In the genomic region with DNA sequence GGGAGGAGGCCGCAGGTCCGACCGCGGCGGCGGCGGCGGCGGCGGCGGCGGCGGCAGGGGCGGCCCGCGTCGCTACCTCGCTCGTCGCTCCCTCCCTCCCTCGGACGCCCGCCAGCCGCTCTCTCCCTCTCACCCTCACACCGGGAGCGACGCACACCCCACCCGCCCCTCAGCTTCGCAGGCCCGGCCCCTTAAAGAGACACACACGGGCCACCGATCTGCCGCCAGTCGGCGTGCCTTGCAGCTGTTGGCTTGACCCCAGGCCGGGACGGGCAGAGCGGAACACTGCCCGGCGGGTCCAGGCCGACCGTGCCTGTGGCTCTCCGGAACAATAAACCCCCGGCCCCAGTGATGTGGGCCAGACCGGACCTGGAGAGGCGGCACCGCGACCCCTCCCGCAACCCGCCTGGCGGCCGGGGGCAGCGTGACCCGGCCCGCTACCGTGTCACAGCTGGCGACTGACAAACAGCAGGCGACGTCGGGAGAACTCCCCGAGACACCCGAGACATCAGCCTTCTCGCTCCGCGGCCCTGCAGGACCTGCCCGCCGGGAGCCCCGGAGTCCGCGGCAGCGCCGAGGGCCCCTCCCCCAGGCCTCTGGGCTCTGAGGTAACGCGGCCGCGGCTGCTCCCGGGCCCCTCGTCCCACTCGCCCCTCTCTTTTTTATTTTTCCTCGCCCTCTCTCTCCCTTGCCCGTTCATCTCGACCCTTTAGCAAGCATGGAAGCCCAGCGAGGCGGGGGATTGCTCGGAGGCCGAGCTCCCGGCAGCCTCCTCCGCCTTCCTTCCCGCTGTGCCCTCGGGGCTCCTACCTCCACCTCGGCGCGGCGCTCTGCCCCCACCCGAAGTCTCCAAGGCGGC, we compare ENCODE assay signal across 8 cellular contexts. TPM values are rescaled to one million over a fixed set of nuclear protein-coding genes. Genes with fewer than 3 reads are reported as not detected.
DNase-seq lines count a peak whose midpoint lies in the region; ATAC-seq and TF ChIP-seq lines count a peak whose summit lies in the region.

A gene with protein sequence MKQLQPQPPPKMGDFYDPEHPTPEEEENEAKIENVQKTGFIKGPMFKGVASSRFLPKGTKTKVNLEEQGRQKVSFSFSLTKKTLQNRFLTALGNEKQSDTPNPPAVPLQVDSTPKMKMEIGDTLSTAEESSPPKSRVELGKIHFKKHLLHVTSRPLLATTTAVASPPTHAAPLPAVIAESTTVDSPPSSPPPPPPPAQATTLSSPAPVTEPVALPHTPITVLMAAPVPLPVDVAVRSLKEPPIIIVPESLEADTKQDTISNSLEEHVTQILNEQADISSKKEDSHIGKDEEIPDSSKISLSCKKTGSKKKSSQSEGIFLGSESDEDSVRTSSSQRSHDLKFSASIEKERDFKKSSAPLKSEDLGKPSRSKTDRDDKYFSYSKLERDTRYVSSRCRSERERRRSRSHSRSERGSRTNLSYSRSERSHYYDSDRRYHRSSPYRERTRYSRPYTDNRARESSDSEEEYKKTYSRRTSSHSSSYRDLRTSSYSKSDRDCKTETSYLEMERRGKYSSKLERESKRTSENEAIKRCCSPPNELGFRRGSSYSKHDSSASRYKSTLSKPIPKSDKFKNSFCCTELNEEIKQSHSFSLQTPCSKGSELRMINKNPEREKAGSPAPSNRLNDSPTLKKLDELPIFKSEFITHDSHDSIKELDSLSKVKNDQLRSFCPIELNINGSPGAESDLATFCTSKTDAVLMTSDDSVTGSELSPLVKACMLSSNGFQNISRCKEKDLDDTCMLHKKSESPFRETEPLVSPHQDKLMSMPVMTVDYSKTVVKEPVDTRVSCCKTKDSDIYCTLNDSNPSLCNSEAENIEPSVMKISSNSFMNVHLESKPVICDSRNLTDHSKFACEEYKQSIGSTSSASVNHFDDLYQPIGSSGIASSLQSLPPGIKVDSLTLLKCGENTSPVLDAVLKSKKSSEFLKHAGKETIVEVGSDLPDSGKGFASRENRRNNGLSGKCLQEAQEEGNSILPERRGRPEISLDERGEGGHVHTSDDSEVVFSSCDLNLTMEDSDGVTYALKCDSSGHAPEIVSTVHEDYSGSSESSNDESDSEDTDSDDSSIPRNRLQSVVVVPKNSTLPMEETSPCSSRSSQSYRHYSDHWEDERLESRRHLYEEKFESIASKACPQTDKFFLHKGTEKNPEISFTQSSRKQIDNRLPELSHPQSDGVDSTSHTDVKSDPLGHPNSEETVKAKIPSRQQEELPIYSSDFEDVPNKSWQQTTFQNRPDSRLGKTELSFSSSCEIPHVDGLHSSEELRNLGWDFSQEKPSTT (N-terminal part only) (minus strand): TSS at position 124 of the 859 bp plus-strand sequence. CDS start 189 bp downstream, outside the sequence.

- ATAC-seq in GM18909 (IDR thresholded peaks at IDR 0.05; ENCODE audit: poor library complexity, unreplicated experiment) (peak; percentile 67), HG03159 (IDR thresholded peaks at IDR 0.05; ENCODE audit: unreplicated experiment) (peak; percentile 63)

- H3K4me3 ChIP-seq in kidney epithelial cell (ENCODE audit: low read depth, low read length), result peak within 1 kb of the TSS; percentile 98

- peak; percentile 80 for DNase-seq in AG09319 (ENCODE audit: extremely low read depth, low read depth)
- peak; percentile 32 to 78 for DNase-seq in NCI-H446 (lab: John Stamatoyannopoulos, UW)
- peak; percentile 73 for DNase-seq in activated CD4-positive, alpha-beta T cell treated with anti-CD3 and anti-CD28 coated beads for 1 hour
- DNase-seq in cerebellar nuclear complex (lab: John Stamatoyannopoulos, UW), result peak; percentile 50 to 61
- DNase-seq in kidney epithelial cell (ENCODE audit: low read depth), result peak; percentile 71
- peak; percentile 91 for DNase-seq in stimulated activated CD4-positive, alpha-beta T cell treated with anti-CD3 and anti-CD28 coated beads, Interleukin-15, amount 100 ng/mL, for 24 hours

- no peaks in the 10 kb centered on the region for H3K27me3 ChIP-seq in kidney epithelial cell (ENCODE audit: control insufficient read depth, insufficient read depth, low read length)

- TF ChIP-seq CTCF in AG09319 (IDR thresholded peaks at IDR 0.05; ENCODE audit: low read depth, low read length) (peak; percentile 15), kidney epithelial cell (IDR thresholded peaks at IDR 0.05; ENCODE audit: insufficient read depth, low read length, poor library complexity, severe bottlenecking) (peak; percentile 37)

- H3K36me3 ChIP-seq in kidney epithelial cell (ENCODE audit: control insufficient read depth, insufficient read depth, low read length), result no peaks in the 10 kb centered on the region

RNA-seq across cellular contexts. Expression of the gene that starts here (rescaled TPM):
- total RNA-seq in kidney epithelial cell, result 25.0 and 31.1 TPM in 2 replicates

Comparison
In these comparisons a context has a peak if more than half of its experiments do, and no peak if none do; other contexts are left out.
1. Peak in every context shown above with its lines: DNase-seq, ATAC-seq and H3K4me3 ChIP-seq.